In the genomic region with DNA sequence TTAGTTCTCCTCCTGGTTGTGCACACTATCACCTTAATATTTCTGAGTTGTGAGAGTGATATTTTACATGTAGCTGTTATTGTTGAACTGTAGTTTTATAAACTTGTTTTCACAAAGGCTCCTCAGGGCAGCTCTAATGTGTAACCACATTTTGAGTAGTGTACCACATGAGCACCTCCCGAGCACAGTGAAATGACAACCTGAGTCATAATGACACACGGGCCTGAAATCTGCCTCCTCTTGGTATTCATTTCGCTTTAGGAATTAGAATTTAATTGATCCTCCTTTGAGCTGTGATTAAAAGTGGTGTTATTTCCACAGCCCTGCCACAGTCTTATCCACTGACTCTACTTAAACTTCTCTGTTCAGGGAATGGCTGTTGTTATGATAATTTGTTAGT, we compare ENCODE assay signal across 10 cellular contexts. TPM values are rescaled to one million over a fixed set of nuclear protein-coding genes. Genes with fewer than 3 reads are reported as not detected.
DNase-seq lines count a peak whose midpoint lies in the region; ATAC-seq and TF ChIP-seq lines count a peak whose summit lies in the region.
"Had no signal": no experiment of that assay in that cellular context is flagged by ENCODE, and none has a peak within 500 bp of the region (broad histone marks: within the 10 kb centered on the region; RNA-seq: fewer than 3 reads in every experiment).

No MANE protein-coding gene starts in this region.

- no peak overlapping the region for H2AFZ ChIP-seq in trophoblast cell (ENCODE audit: insufficient read depth, low read length, poor library complexity)

- peaks cover 53 to 67% of the 10 kb centered on the region in 2 donors for H3K36me3 Mint-ChIP-seq in CD4-positive, alpha-beta memory T cell

- no peak overlapping the region for H2BK5ac ChIP-seq in trophoblast cell (ENCODE audit: low read depth, low read length, poor library complexity)

- no peak overlapping the region for H2AK5ac ChIP-seq in trophoblast cell (ENCODE audit: low read length)

- H3K27ac ChIP-seq in CD4-positive, alpha-beta memory T cell (ENCODE audit: low read depth, low read length) = peak overlapping the region; percentile 5
- no peak overlapping the region for H3K27ac ChIP-seq in trophoblast cell (ENCODE audit: low read depth, low read length)

- peaks cover 54 to 79% (median 68%) of the 10 kb centered on the region in 4 donors for H3K4me1 Mint-ChIP-seq in CD4-positive, alpha-beta memory T cell

- no peak overlapping the region for H3K4me3 ChIP-seq in CD4-positive, alpha-beta memory T cell (ENCODE audit: low read length in 2 of 2)
- H3K4me3 ChIP-seq in choroid plexus epithelial cell (ENCODE audit: low read depth, low read length) = no peak overlapping the region
- no peak overlapping the region for H3K4me3 ChIP-seq in trophoblast cell (ENCODE audit: low read depth, low read length)

- no peaks in the 10 kb centered on the region for H3K9me3 ChIP-seq in CD4-positive, alpha-beta memory T cell (ENCODE audit: control insufficient read depth in 1 of 2, low read length in 2 of 2)
- H3K9me3 ChIP-seq in trophoblast cell (ENCODE audit: insufficient read depth, low read depth, low read length) = no peaks in the 10 kb centered on the region

- H3K36me3 ChIP-seq in CD4-positive, alpha-beta memory T cell (ENCODE audit: insufficient read depth, low read length) = peaks cover 51% of the 10 kb centered on the region
- H3K36me3 ChIP-seq in trophoblast cell (ENCODE audit: control insufficient read depth in 1 of 2, insufficient read depth in 2 of 2, low read length in 2 of 2) = peaks cover 15 to 32% of the 10 kb centered on the region in 2 experiments

- no peak overlapping the region for H3K14ac ChIP-seq in trophoblast cell (ENCODE audit: low read length)

- no peak overlapping the region for H2BK12ac ChIP-seq in trophoblast cell (ENCODE audit: low read length)

- H3K79me1 ChIP-seq in trophoblast cell (ENCODE audit: low read length) = no peaks in the 10 kb centered on the region

- no peak overlapping the region for H3K4ac ChIP-seq in trophoblast cell (ENCODE audit: low read depth, low read length)

- H3K27me3 Mint-ChIP-seq in CD4-positive, alpha-beta memory T cell = no peaks in the 10 kb centered on the region

- no peak for TF ChIP-seq CTCF in choroid plexus epithelial cell (conservative IDR thresholded peaks at IDR 0.05; ENCODE audit: low read depth, low read length)

- H3K27me3 ChIP-seq in CD4-positive, alpha-beta memory T cell (ENCODE audit: insufficient read depth, low read length) = no peaks in the 10 kb centered on the region
- no peaks in the 10 kb centered on the region for H3K27me3 ChIP-seq in trophoblast cell (ENCODE audit: insufficient read depth, low read length)

- CTCF ChIA-PET in CD4-positive, alpha-beta memory T cell (lab: Charles Lee; ENCODE audit: partially characterized antibody) = interaction anchor here (0.9 to 6.4 kb wide), 5 partner anchors 10 to 631 kb away, joined by 3 to 58 read pairs (median 4); no protein-coding TSS in a partner anchor
- CTCF ChIA-PET in HEK293T (lab: Yijun Ruan, JAX) = interaction anchor here (1.9 kb wide), 1 partner anchor 10 kb away, joined by 4 read pairs; no protein-coding TSS in a partner anchor

- intact Hi-C loops in CD4-positive, alpha-beta memory T cell (cut with micrococcal nuclease) = no loop called here

- ATAC-seq in GM21360 (IDR thresholded peaks at IDR 0.05; ENCODE audit: unreplicated experiment) = peak; percentile 47
- peak; percentile 69 for ATAC-seq in HG03520 (IDR thresholded peaks at IDR 0.05; ENCODE audit: unreplicated experiment)
- ATAC-seq: left cardiac atrium had no signal

- H2BK120ac ChIP-seq in trophoblast cell (ENCODE audit: insufficient read depth, low read length, poor library complexity) = no peak overlapping the region

- H4K12ac ChIP-seq in trophoblast cell (ENCODE audit: low read depth, low read length) = no peak overlapping the region

- POLR2A ChIA-PET in CD4-positive, alpha-beta memory T cell (lab: Charles Lee; ENCODE audit: partially characterized antibody) = interaction anchor here (0.9 to 1.0 kb wide), 2 partner anchors 9 kb away, joined by 3 read pairs; no protein-coding TSS in a partner anchor
- POLR2A ChIA-PET in HEK293T (lab: Yijun Ruan, JAX) = no interaction called here

- H4K8ac ChIP-seq in trophoblast cell (ENCODE audit: low read depth, low read length) = no peak overlapping the region

- H3K9me3 Mint-ChIP-seq in CD4-positive, alpha-beta memory T cell = no peaks in the 10 kb centered on the region

- no peak for DNase-seq in CD4-positive, alpha-beta memory T cell
- DNase-seq in choroid plexus epithelial cell (ENCODE audit: low read depth) (peak; percentile 65), HEK293T (ENCODE audit: extremely low spot score) (no peak), DMS153 (lab: John Stamatoyannopoulos, UW) (no peak), trophoblast cell (no peak), NCI-H510A treated with DMSO at 0.1 percent for 48 hours (lab: John Stamatoyannopoulos, UW) (no peak)
- DNase-seq: left cardiac atrium, NCI-H187 had no signal

- no CpG with 5 or more reads among the region's 3 CpGs for WGBS in trophoblast cell (ENCODE audit: extremely low coverage, insufficient coverage, insufficient read length)

- H4K91ac ChIP-seq in trophoblast cell (ENCODE audit: low read depth, low read length) = no peak overlapping the region

- peak overlapping the region in 6 of 7 donors; percentile 7 to 59 (median 47) for H3K27ac Mint-ChIP-seq in CD4-positive, alpha-beta memory T cell

- no peak overlapping the region for H3K23ac ChIP-seq in trophoblast cell (ENCODE audit: low read length)

- H3K79me2 ChIP-seq in trophoblast cell (ENCODE audit: control insufficient read depth, insufficient read depth, low read length, poor library complexity) = peaks cover 2% of the 10 kb centered on the region

- no peak overlapping the region for H3K18ac ChIP-seq in trophoblast cell (ENCODE audit: low read length)

- peak overlapping the region in 2 of 8 donors; percentile 1 to 66 for H3K4me3 Mint-ChIP-seq in CD4-positive, alpha-beta memory T cell

- H3K4me2 ChIP-seq in trophoblast cell (ENCODE audit: low read length) = no peak overlapping the region

- H3K9ac ChIP-seq in trophoblast cell (ENCODE audit: low read length) = no peak overlapping the region

- H3K4me1 ChIP-seq in CD4-positive, alpha-beta memory T cell (ENCODE audit: insufficient read depth, low read length) = peaks cover 60% of the 10 kb centered on the region
- no peaks in the 10 kb centered on the region for H3K4me1 ChIP-seq in trophoblast cell (ENCODE audit: control insufficient read depth in 1 of 2, insufficient read depth in 2 of 2, low read length in 2 of 2)

TF ChIP-seq in HEK293T, 16 proteins besides CTCF, POLR2A, EP300 and RAD21:
- TF ChIP-seq LEF1 (IDR thresholded peaks at IDR 0.05; ENCODE audit: borderline replicate concordance) = no peak

RNA-seq across cellular contexts. Expression of a gene that starts 7.9 kb away (rescaled TPM):
- total RNA-seq in CD4-positive, alpha-beta memory T cell = 100 to 1,000 TPM in 1 of 2 experiments, 10 to 100 TPM in 1; 97.1 to 107 TPM
- polyA plus RNA-seq in CD4-positive, alpha-beta memory T cell = 100 to 1,000 TPM in 1 of 2 donors, 10 to 100 TPM in 1; 50.9 to 117 TPM
- polyA plus RNA-seq in trophoblast cell (2013) = 26.2 and 27.7 TPM in 2 replicates

RNA-seq across cellular contexts. Expression of a gene that starts 8.0 kb away (rescaled TPM):
- total RNA-seq in CD4-positive, alpha-beta memory T cell = 10 to 100 TPM; 11.3 to 14.0 TPM
- 10 to 100 TPM; 11.1 to 17.6 TPM for polyA plus RNA-seq in CD4-positive, alpha-beta memory T cell
- polyA plus RNA-seq in trophoblast cell (2013) = 4.1 and 4.2 TPM in 2 replicates

RNA-seq across cellular contexts. Expression of a gene that starts 25.9 kb away (rescaled TPM):
- not detected for total RNA-seq in CD4-positive, alpha-beta memory T cell
- polyA plus RNA-seq in CD4-positive, alpha-beta memory T cell = not detected
- 0.52 and 0.56 TPM in 2 replicates for polyA plus RNA-seq in trophoblast cell (2013)
